ENCODE assay signal across 10 cellular contexts in the genomic region with DNA sequence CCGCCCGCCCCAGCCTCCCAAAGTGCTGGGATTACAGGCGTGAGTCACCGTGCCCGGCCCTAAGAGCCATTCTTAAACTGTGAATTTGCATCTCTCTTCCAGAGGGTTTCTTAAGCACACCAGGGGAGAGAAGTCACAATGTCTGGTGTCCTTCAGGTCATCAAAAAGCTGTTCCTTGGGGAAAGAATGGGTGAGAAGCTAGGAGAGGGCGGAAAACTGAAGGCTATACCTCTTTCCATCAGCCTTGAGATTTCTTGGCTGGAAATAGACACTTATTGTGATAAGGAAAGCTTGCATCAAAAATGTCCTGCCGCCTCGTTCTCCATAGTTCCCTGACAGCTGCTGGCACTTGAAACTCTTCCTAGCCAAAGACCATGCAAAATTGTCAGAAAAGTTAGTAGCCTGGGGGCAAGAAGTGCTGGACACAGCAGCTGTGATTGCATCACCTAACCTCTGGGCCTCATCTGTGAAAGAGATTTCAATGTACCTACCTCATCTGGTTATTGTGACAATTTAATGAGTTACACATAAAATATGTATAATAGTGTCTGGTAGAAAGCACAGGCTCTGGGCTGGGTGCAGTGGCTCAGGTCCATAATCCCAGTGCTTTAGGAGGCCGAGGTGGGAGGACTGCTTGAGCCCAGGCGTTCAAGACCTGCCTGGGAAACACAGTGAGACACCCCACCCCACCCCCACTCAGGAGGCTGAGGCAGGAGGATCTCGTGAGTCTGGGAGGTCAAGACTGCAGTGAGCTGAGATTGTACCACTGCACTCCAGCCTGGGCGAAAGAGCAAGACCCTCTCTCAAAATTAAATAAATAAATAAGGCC. TPM values are rescaled to one million over a fixed set of nuclear protein-coding genes. Genes with fewer than 3 reads are reported as not detected.
A peak's percentile ranks its signal among the peaks of the same experiment; 100 is the strongest.
DNase-seq lines count a peak whose midpoint lies in the region; ATAC-seq and TF ChIP-seq lines count a peak whose summit lies in the region.
"Had no signal": no experiment of that assay in that cellular context is flagged by ENCODE, and none has a peak within 500 bp of the region (broad histone marks: within the 10 kb centered on the region; RNA-seq: fewer than 3 reads in every experiment).

No MANE protein-coding gene starts in this region.

- peaks cover 8% of the 10 kb centered on the region for H3K36me3 Mint-ChIP-seq in GM23338 (ENCODE audit: low read depth)

- peak overlapping the region; percentile 74 for H3K9ac ChIP-seq in NT2/D1 (ENCODE audit: insufficient read length, low read depth)

- H3K27ac ChIP-seq in GM23338 (ENCODE audit: low read depth), result peak overlapping the region; percentile 87
- H3K27ac ChIP-seq in epithelial cell of prostate, result peak overlapping the region; percentile 99
- peak overlapping the region in 1 of 4 donors; percentile 45 for H3K27ac ChIP-seq in sigmoid colon

- H3K36me3 ChIP-seq in GM23338 (ENCODE audit: insufficient read depth), result no peaks in the 10 kb centered on the region
- no peaks in the 10 kb centered on the region for H3K36me3 ChIP-seq in NT2/D1 (ENCODE audit: insufficient read depth, insufficient read length, low read length)
- H3K36me3 ChIP-seq in sigmoid colon, result no peaks in the 10 kb centered on the region

- no peak overlapping the region for H3K4me3 ChIP-seq in GM23338
- H3K4me3 ChIP-seq in NT2/D1 (ENCODE audit: insufficient read length, low read depth), result no peak overlapping the region
- no peak overlapping the region for H3K4me3 ChIP-seq in sigmoid colon

- peak; percentile 74 for DNase-seq in GM23338 (ENCODE audit: low spot score)
- peak; percentile 87 for DNase-seq in NT2/D1 (ENCODE audit: low read depth, low spot score)
- no peak for DNase-seq in epithelial cell of prostate (ENCODE audit: low read depth, low spot score)
- DNase-seq in sigmoid colon, result peak; percentile 56
- DNase-seq in mucosa of gallbladder (ENCODE audit: low spot score), result no peak
- no peak for DNase-seq in NCI-H2029 treated with DMSO at 0.1 percent for 48 hours (lab: John Stamatoyannopoulos, UW)
- no peak for DNase-seq in kidney glomerular epithelial cell (lab: John Stamatoyannopoulos, UW)
- DNase-seq: activated gamma-delta T cell; naive thymus-derived CD8-positive, alpha-beta T cell; stimulated activated CD4-positive, alpha-beta T cell treated with anti-CD3 and anti-CD28 coated beads, Interleukin-4, amount 100 ng/mL, for 1 hour had no signal

- intact Hi-C loops in sigmoid colon (cut with DNase I), result no loop called here

- H3K4me2 ChIP-seq in GM23338, result peak overlapping the region; percentile 52

- no peak for TF ChIP-seq EP300 in sigmoid colon (IDR thresholded peaks at IDR 0.05)

- H3K4me1 Mint-ChIP-seq in GM23338, result peaks cover 45% of the 10 kb centered on the region

- H3K27me3 ChIP-seq in GM23338 (ENCODE audit: insufficient read depth) (no peaks in the 10 kb centered on the region), NT2/D1 (ENCODE audit: insufficient read depth, insufficient read length) (no peaks in the 10 kb centered on the region), sigmoid colon (no peaks in the 10 kb centered on the region)

- H3K4me1 ChIP-seq in GM23338 (ENCODE audit: insufficient read depth), result peaks cover 22% of the 10 kb centered on the region
- peaks cover 12% of the 10 kb centered on the region for H3K4me1 ChIP-seq in NT2/D1 (ENCODE audit: insufficient read depth, insufficient read length)
- peaks cover 0 to 34% (median 21%) of the 10 kb centered on the region in 4 donors for H3K4me1 ChIP-seq in sigmoid colon

- H3K9me3 ChIP-seq in NT2/D1 (ENCODE audit: insufficient read depth, low read length), result no peaks in the 10 kb centered on the region
- H3K9me3 ChIP-seq in sigmoid colon, result no peaks in the 10 kb centered on the region

- no peak for TF ChIP-seq CTCF in GM23338 (conservative IDR thresholded peaks at IDR 0.05; ENCODE audit: low read depth in 2 of 2)
- TF ChIP-seq CTCF in sigmoid colon (IDR thresholded peaks at IDR 0.05), result no peak

- no peaks in the 10 kb centered on the region for H3K79me2 ChIP-seq in GM23338 (replicated peaks; ENCODE audit: insufficient read depth)

- H3F3A ChIP-seq in GM23338 (replicated peaks; ENCODE audit: low read depth), result peaks cover 10% of the 10 kb centered on the region; the same call in 1 of the 2 replicates

- peaks cover 48% of the 10 kb centered on the region for H3K27me3 Mint-ChIP-seq in GM23338 (ENCODE audit: insufficient read depth, low read depth, poor library complexity)

- no peaks in the 10 kb centered on the region for H3K9me2 ChIP-seq in GM23338 (ENCODE audit: insufficient read depth)

- H2AFZ ChIP-seq in GM23338, result no peak overlapping the region

- ATAC-seq in GM23338, result peak; percentile 11
- ATAC-seq: naive thymus-derived CD8-positive, alpha-beta T cell had no signal

- WGBS in sigmoid colon, 2 donors, result 81 to 86% methylated on average over 12 of the region's 12 CpGs

- H3K4me3 Mint-ChIP-seq in GM23338, result no peak overlapping the region

- no peaks in the 10 kb centered on the region for H4K20me1 ChIP-seq in GM23338 (replicated peaks; ENCODE audit: insufficient read depth)

- no peak for TF ChIP-seq POLR2A in sigmoid colon (IDR thresholded peaks at IDR 0.05)

- peak overlapping the region; percentile 78 for H3K27ac Mint-ChIP-seq in GM23338

- peaks cover 16% of the 10 kb centered on the region for H3K9me3 Mint-ChIP-seq in GM23338

TF ChIP-seq in GM23338, 12 proteins besides CTCF, POLR2A, EP300 and RAD21 (continues in another document):
- TF ChIP-seq CREB1 (CRISPR knock-in tag; IDR thresholded peaks at IDR 0.05; ENCODE audit: low read depth) (no peak), POLR2AphosphoS5 (IDR thresholded peaks at IDR 0.05; ENCODE audit: low read depth) (no peak), EZH2 (IDR thresholded peaks at IDR 0.05; ENCODE audit: low read depth, unreplicated experiment) (no peak), JUNB (IDR thresholded peaks at IDR 0.05; ENCODE audit: unreplicated experiment) (no peak)
- TF ChIP-seq, protein P1, sequence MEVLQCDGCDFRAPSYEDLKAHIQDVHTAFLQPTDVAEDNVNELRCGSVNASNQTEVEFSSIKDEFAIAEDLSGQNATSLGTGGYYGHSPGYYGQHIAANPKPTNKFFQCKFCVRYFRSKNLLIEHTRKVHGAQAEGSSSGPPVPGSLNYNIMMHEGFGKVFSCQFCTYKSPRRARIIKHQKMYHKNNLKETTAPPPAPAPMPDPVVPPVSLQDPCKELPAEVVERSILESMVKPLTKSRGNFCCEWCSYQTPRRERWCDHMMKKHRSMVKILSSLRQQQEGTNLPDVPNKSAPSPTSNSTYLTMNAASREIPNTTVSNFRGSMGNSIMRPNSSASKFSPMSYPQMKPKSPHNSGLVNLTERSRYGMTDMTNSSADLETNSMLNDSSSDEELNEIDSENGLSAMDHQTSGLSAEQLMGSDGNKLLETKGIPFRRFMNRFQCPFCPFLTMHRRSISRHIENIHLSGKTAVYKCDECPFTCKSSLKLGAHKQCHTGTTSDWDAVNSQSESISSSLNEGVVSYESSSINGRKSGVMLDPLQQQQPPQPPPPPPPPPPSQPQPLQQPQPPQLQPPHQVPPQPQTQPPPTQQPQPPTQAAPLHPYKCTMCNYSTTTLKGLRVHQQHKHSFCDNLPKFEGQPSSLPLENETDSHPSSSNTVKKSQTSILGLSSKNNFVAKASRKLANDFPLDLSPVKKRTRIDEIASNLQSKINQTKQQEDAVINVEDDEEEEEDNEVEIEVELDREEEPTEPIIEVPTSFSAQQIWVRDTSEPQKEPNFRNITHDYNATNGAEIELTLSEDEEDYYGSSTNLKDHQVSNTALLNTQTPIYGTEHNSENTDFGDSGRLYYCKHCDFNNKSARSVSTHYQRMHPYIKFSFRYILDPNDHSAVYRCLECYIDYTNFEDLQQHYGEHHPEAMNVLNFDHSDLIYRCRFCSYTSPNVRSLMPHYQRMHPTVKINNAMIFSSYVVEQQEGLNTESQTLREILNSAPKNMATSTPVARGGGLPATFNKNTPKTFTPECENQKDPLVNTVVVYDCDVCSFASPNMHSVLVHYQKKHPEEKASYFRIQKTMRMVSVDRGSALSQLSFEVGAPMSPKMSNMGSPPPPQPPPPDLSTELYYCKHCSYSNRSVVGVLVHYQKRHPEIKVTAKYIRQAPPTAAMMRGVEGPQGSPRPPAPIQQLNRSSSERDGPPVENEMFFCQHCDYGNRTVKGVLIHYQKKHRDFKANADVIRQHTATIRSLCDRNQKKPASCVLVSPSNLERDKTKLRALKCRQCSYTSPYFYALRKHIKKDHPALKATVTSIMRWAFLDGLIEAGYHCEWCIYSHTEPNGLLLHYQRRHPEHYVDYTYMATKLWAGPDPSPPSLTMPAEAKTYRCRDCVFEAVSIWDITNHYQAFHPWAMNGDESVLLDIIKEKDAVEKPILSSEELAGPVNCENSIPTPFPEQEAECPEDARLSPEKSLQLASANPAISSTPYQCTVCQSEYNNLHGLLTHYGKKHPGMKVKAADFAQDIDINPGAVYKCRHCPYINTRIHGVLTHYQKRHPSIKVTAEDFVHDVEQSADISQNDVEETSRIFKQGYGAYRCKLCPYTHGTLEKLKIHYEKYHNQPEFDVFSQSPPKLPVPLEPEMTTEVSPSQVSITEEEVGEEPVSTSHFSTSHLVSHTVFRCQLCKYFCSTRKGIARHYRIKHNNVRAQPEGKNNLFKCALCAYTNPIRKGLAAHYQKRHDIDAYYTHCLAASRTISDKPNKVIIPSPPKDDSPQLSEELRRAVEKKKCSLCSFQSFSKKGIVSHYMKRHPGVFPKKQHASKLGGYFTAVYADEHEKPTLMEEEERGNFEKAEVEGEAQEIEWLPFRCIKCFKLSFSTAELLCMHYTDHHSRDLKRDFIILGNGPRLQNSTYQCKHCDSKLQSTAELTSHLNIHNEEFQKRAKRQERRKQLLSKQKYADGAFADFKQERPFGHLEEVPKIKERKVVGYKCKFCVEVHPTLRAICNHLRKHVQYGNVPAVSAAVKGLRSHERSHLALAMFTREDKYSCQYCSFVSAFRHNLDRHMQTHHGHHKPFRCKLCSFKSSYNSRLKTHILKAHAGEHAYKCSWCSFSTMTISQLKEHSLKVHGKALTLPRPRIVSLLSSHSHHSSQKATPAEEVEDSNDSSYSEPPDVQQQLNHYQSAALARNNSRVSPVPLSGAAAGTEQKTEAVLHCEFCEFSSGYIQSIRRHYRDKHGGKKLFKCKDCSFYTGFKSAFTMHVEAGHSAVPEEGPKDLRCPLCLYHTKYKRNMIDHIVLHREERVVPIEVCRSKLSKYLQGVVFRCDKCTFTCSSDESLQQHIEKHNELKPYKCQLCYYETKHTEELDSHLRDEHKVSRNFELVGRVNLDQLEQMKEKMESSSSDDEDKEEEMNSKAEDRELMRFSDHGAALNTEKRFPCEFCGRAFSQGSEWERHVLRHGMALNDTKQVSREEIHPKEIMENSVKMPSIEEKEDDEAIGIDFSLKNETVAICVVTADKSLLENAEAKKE (CRISPR knock-in tag; IDR thresholded peaks at IDR 0.05), result no peak

RNA-seq across cellular contexts. Expression of a gene that starts 9.7 kb away (rescaled TPM):
- 665 and 754 TPM in 2 replicates for total RNA-seq in GM23338 (2014; rRNA removed; shearing (Covaris generic))
- polyA plus RNA-seq in GM23338 (2016; fragmentation: Nextera tagmentation; extraction: Ambion mirVana) (511 and 519 TPM in 2 replicates), sigmoid colon (1,000 to 10,000 TPM; 1,056 to 1,508 (median 1,064) TPM)
- total RNA-seq in sigmoid colon (1,000 to 10,000 TPM; 1,126 to 1,785 (median 1,332) TPM), mucosa of gallbladder (1,032 TPM)

Comparison
In these comparisons a context has a peak if more than half of its experiments do, and no peak if none do; other contexts are left out.
1. DNase-seq: peak in GM23338 (single experiment), NT2/D1 (single experiment) and sigmoid colon (single experiment); none in epithelial cell of prostate (single experiment), mucosa of gallbladder (single experiment), NCI-H2029 treated with DMSO at 0.1 percent for 48 hours (single experiment) and kidney glomerular epithelial cell (single experiment).